In the genomic region with DNA sequence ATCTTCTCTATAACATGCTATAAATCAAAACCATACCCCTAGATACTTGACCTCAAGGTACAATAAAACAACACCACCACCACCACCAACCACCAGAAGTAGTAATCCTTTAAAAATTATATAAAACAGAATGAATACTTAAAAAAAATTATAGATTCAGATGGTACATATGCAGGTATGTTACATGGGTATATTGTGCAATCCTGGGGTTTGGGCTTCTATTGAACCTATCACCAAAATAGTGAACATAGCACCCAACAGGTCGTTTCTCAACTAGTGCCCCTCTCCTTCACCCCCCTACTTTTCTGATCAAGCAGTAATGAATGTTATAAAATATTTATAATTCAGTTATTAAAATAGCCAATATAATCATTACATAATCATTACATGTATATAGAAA, we compare ENCODE assay signal across 5 cellular contexts.
"Had no signal": no experiment of that assay in that cellular context is flagged by ENCODE, and none has a peak within 500 bp of the region (broad histone marks: within the 10 kb centered on the region; RNA-seq: fewer than 3 reads in every experiment).

No MANE protein-coding gene starts in this region.

- DNase-seq: KBM-7, KG1 had no signal

- H3K27ac ChIP-seq: HL-60, KMS-11 had no signal

- FAIRE-seq: HTR-8/SVneo had no signal

- H3K4me2 ChIP-seq: KMS-11 had no signal

- H3K9ac ChIP-seq: KMS-11 had no signal
